ENCODE assay signal across 25 cellular contexts in genomic region chr14:69083181-69083580, GRCh38.
A peak's percentile ranks its signal among the peaks of the same experiment; 100 is the strongest.
DNase-seq lines count a peak whose midpoint lies in the region; ATAC-seq, FAIRE-seq and TF ChIP-seq lines count a peak whose summit lies in the region.
"Had no signal": no experiment of that assay in that cellular context is flagged by ENCODE, and none has a peak within 500 bp of the region (broad histone marks: within the 10 kb centered on the region; RNA-seq: fewer than 3 reads in every experiment).

No MANE protein-coding gene starts in this region.

- no peak overlapping the region for H2AK5ac ChIP-seq in trophoblast cell (ENCODE audit: low read length)

- H3K4me3 ChIP-seq in esophagus muscularis mucosa, result no peak overlapping the region
- H3K4me3 ChIP-seq in trophoblast cell (ENCODE audit: low read depth, low read length), result no peak overlapping the region
- H3K4me3 ChIP-seq: BLaER1, GM23338, SJSA1 had no signal

- H3K4me1 Mint-ChIP-seq in T-helper 17 cell, result peaks cover 10% of the 10 kb centered on the region

- H3K23ac ChIP-seq in trophoblast cell (ENCODE audit: low read length), result no peak overlapping the region

- ATAC-seq in T-helper 17 cell, result no peak
- ATAC-seq: GM23338, HCT116, Right ventricle myocardium inferior had no signal

- H3K27ac ChIP-seq in esophagus muscularis mucosa (replicated peaks in 1 of 4) (peak overlapping the region in 3 of 4 donors; percentile 10 to 90 (median 11)), trophoblast cell (ENCODE audit: low read depth, low read length) (peak overlapping the region; percentile 84)
- H3K27ac ChIP-seq: BLaER1, KMS-11, SJSA1 had no signal

- peak; percentile 26 for FAIRE-seq in HTR-8/SVneo (lab: Jason Lieb, UNC)
- FAIRE-seq: GM12891, RCC 7860 had no signal

- peak overlapping the region; percentile 34 for H3K27ac Mint-ChIP-seq in T-helper 17 cell
- H3K27ac Mint-ChIP-seq: GM23338 had no signal

- H2BK12ac ChIP-seq in trophoblast cell (ENCODE audit: low read length), result peak overlapping the region; percentile 95

- H3K4ac ChIP-seq in trophoblast cell (ENCODE audit: low read depth, low read length), result peak overlapping the region; percentile 47

- H3K36me3 ChIP-seq in esophagus muscularis mucosa (peaks cover 0 to 36% (median 16%) of the 10 kb centered on the region in 4 donors), trophoblast cell (ENCODE audit: control insufficient read depth in 1 of 2, insufficient read depth in 2 of 2, low read length in 2 of 2) (peaks cover 0 to 2% of the 10 kb centered on the region in 2 experiments)

- H3K18ac ChIP-seq in trophoblast cell (ENCODE audit: low read length), result peak overlapping the region; percentile 80

- no peak overlapping the region for H3K9ac ChIP-seq in trophoblast cell (ENCODE audit: low read length)
- H3K9ac ChIP-seq: BLaER1, KMS-11 had no signal

- no peaks in the 10 kb centered on the region for H3K9me3 ChIP-seq in T-helper 17 cell (ENCODE audit: control insufficient read depth, low read length, poor library complexity, severe bottlenecking)
- H3K9me3 ChIP-seq in esophagus muscularis mucosa, result no peaks in the 10 kb centered on the region
- H3K9me3 ChIP-seq in trophoblast cell (ENCODE audit: insufficient read depth, low read depth, low read length), result no peaks in the 10 kb centered on the region
- H3K9me3 ChIP-seq: BLaER1, SJSA1 had no signal

- H3K27me3 Mint-ChIP-seq in T-helper 17 cell, result no peaks in the 10 kb centered on the region
- H3K27me3 Mint-ChIP-seq: CD4-positive, alpha-beta memory T cell had no signal

- peaks cover 45% of the 10 kb centered on the region for H3K79me1 ChIP-seq in trophoblast cell (ENCODE audit: low read length)

- H2BK120ac ChIP-seq in trophoblast cell (ENCODE audit: insufficient read depth, low read length, poor library complexity), result peak overlapping the region; percentile 79

- H3K14ac ChIP-seq in trophoblast cell (ENCODE audit: low read length), result peak overlapping the region; percentile 77

- no peak for TF ChIP-seq EP300 in esophagus muscularis mucosa (IDR thresholded peaks at IDR 0.05)

- H4K8ac ChIP-seq in trophoblast cell (ENCODE audit: low read depth, low read length), result peak overlapping the region; percentile 74

- peak overlapping the region; percentile 66 for H4K91ac ChIP-seq in trophoblast cell (ENCODE audit: low read depth, low read length)

- 87% methylated on average over 6 of the region's 6 CpGs for WGBS in esophagus muscularis mucosa
- WGBS in trophoblast cell (ENCODE audit: extremely low coverage, insufficient coverage, insufficient read length), result no CpG with 5 or more reads among the region's 6 CpGs

- TF ChIP-seq CTCF in esophagus muscularis mucosa (IDR thresholded peaks at IDR 0.05), result no peak

- no peak overlapping the region for H2AFZ ChIP-seq in trophoblast cell (ENCODE audit: insufficient read depth, low read length, poor library complexity)
- H2AFZ ChIP-seq: GM23338 had no signal

- no peak for DNase-seq in HTR-8/SVneo (ENCODE audit: insufficient read length, low spot score)
- no peak for DNase-seq in T-helper 17 cell
- no peak for DNase-seq in esophagus muscularis mucosa (ENCODE audit: extremely low spot score)
- no peak for DNase-seq in trophoblast cell
- DNase-seq in HCEC 1CT, result no peak
- DNase-seq in hepatic stellate cell (ENCODE audit: low spot score), result no peak
- no peak for DNase-seq in SW480 (ENCODE audit: low spot score)
- no peak for DNase-seq in NCI-H524 treated with DMSO at 0.1 percent for 48 hours (lab: John Stamatoyannopoulos, UW)
- DNase-seq: CD4-positive, alpha-beta memory T cell; DND-41; NCI-H1092 treated with DMSO at 0.1 percent for 48 hours; NCI-H1436 treated with DMSO at 0.1 percent for 48 hours; NCI-H2029; NCI-H226; NCI-H524; NCI-H82; OCI-M1 had no signal

- intact Hi-C loops in esophagus muscularis mucosa (cut with DNase I), result no loop called here

- H3K4me2 ChIP-seq in trophoblast cell (ENCODE audit: low read length), result no peak overlapping the region
- H3K4me2 ChIP-seq: BLaER1, GM23338, KMS-11 had no signal

- no peak for TF ChIP-seq POLR2A in esophagus muscularis mucosa (IDR thresholded peaks at IDR 0.05; ENCODE audit: low read depth)

- H3K36me3 Mint-ChIP-seq in T-helper 17 cell (ENCODE audit: low read depth), result peaks cover 5% of the 10 kb centered on the region

- peaks cover 6% of the 10 kb centered on the region for H3K79me2 ChIP-seq in trophoblast cell (ENCODE audit: control insufficient read depth, insufficient read depth, low read length, poor library complexity)

- no peak overlapping the region for H4K12ac ChIP-seq in trophoblast cell (ENCODE audit: low read depth, low read length)

- no peaks in the 10 kb centered on the region for H3K27me3 ChIP-seq in esophagus muscularis mucosa
- no peaks in the 10 kb centered on the region for H3K27me3 ChIP-seq in trophoblast cell (ENCODE audit: insufficient read depth, low read length)
- H3K27me3 ChIP-seq: BLaER1, SJSA1 had no signal

- H3K4me1 ChIP-seq in esophagus muscularis mucosa (peaks cover 25 to 47% (median 45%) of the 10 kb centered on the region in 4 donors), trophoblast cell (ENCODE audit: control insufficient read depth in 1 of 2, insufficient read depth in 2 of 2, low read length in 2 of 2) (peaks cover 18 to 29% of the 10 kb centered on the region in 2 experiments)
- H3K4me1 ChIP-seq: BLaER1 had no signal

- peak overlapping the region; percentile 92 for H2BK5ac ChIP-seq in trophoblast cell (ENCODE audit: low read depth, low read length, poor library complexity)

- H3K4me3 Mint-ChIP-seq in T-helper 17 cell, result no peak overlapping the region
- H3K4me3 Mint-ChIP-seq: CD4-positive, alpha-beta memory T cell; GM23338 had no signal
